ENCODE assay signal across 13 cellular contexts in genomic region chr20:59604770-59605665, GRCh38. TPM values are rescaled to one million over a fixed set of nuclear protein-coding genes. Genes with fewer than 3 reads are reported as not detected.
DNase-seq lines count a peak whose midpoint lies in the region; ATAC-seq lines count a peak whose summit lies in the region.
"Had no signal": no experiment of that assay in that cellular context is flagged by ENCODE, and none has a peak within 500 bp of the region (broad histone marks: within the 10 kb centered on the region; RNA-seq: fewer than 3 reads in every experiment).

No MANE protein-coding gene starts in this region.

- H3K27ac ChIP-seq in angular gyrus (ENCODE audit: low read depth, low read length): peak overlapping the region; percentile 89
- H3K27ac ChIP-seq: neutrophil had no signal

- peaks cover 58% of the 10 kb centered on the region for H3K27me3 ChIP-seq in H7 (ENCODE audit: control insufficient read depth, insufficient read depth, low read length)

- DNase-seq in H7: peak; percentile 87
- peak; percentile 42 for DNase-seq in left ventricle myocardium superior
- DNase-seq in posterior vena cava (ENCODE audit: low spot score): peak; percentile 49
- no peak for DNase-seq in superior temporal gyrus (ENCODE audit: extremely low spot score)
- DNase-seq in activated CD4-positive, alpha-beta T cell treated with anti-CD3 and anti-CD28 coated beads for 4 hours: no peak
- DNase-seq in activated T-cell treated with anti-CD3 and anti-CD28 coated beads, Interleukin-2, amount 50 U/mL, for 48 hours: no peak
- DNase-seq in NCI-H226: no peak
- DNase-seq: activated CD4-positive, alpha-beta T cell treated with anti-CD3 and anti-CD28 coated beads, Interleukin-2, amount 50 U/mL, for 1 hour; activated naive CD4-positive, alpha-beta T cell treated with anti-CD3 and anti-CD28 coated beads for 36 hours; DND-41; KG1 had no signal

- ATAC-seq in left ventricle myocardium superior: peak; percentile 59

- H3K4me3 ChIP-seq in H7 (ENCODE audit: insufficient read depth, low read depth, low read length): no peak overlapping the region

- intact Hi-C loops in left ventricle myocardium superior (cut with micrococcal nuclease): loop anchor here (5.0 kb wide), 1 partner anchor 147 kb away; no protein-coding TSS in a partner anchor
- intact Hi-C loops in posterior vena cava (cut with DNase I): no loop called here

- no peaks in the 10 kb centered on the region for H3K36me3 ChIP-seq in H7 (replicated peaks; ENCODE audit: control insufficient read depth, insufficient read depth, low read length)
- H3K36me3 ChIP-seq: neutrophil had no signal

RNA-seq across cellular contexts. Expression of gene PHACTR3, which starts 0.7 kb away (rescaled TPM):
- 0.03 and 0.41 TPM in 2 replicates for total RNA-seq in H7 (2014; rRNA removed; shearing (Covaris generic))
- total RNA-seq in left ventricle myocardium superior (6.8 TPM), posterior vena cava (under 1 TPM; 0.19 to 0.43 TPM)
- total RNA-seq: activated naive CD4-positive, alpha-beta T cell treated with anti-CD3 and anti-CD28 coated beads for 36 hours had no signal

Comparison
In these comparisons a context has a peak if more than half of its experiments do, and no peak if none do; other contexts are left out.
1. DNase-seq: peak in H7 (single experiment), left ventricle myocardium superior (single experiment) and posterior vena cava (single experiment); none in superior temporal gyrus (single experiment), activated CD4-positive, alpha-beta T cell treated with anti-CD3 and anti-CD28 coated beads for 4 hours (0 of 2), activated T-cell treated with anti-CD3 and anti-CD28 coated beads, Interleukin-2, amount 50 U/mL, for 48 hours (0 of 2) and NCI-H226 (single experiment).